In genomic region chr5:17167171-17167891, GRCh38 we compare ENCODE assay signal across 29 cellular contexts. TPM values are rescaled to one million over a fixed set of nuclear protein-coding genes. Genes with fewer than 3 reads are reported as not detected.
DNase-seq lines count a peak whose midpoint lies in the region; ATAC-seq, FAIRE-seq and TF ChIP-seq lines count a peak whose summit lies in the region.
"Had no signal": no experiment of that assay in that cellular context is flagged by ENCODE, and none has a peak within 500 bp of the region (broad histone marks: within the 10 kb centered on the region; RNA-seq: fewer than 3 reads in every experiment).

No MANE protein-coding gene starts in this region.

- peak; percentile 14 for DNase-seq in NCI-H146 (lab: John Stamatoyannopoulos, UW)
- no peak for DNase-seq in NCI-H146 treated with DMSO at 0.1 percent for 48 hours (lab: John Stamatoyannopoulos, UW; ENCODE audit: unreplicated experiment)
- DNase-seq in RCC 7860 (ENCODE audit: low spot score), result peak; percentile 69
- DNase-seq in fibroblast of peridontal ligament (ENCODE audit: extremely low read depth), result peak; percentile 47
- DNase-seq in neural progenitor cell (ENCODE audit: low spot score), result no peak
- DNase-seq in foreskin keratinocyte, result no peak
- DNase-seq: activated CD4-positive, alpha-beta T cell treated with anti-CD3 and anti-CD28 coated beads, Interleukin-2, amount 50 U/mL, for 4 hours; activated naive CD4-positive, alpha-beta T cell treated with Interleukin-2 at 50 U/mL for 16 hours; activated T-cell treated with anti-CD3 and anti-CD28 coated beads, Interleukin-2, amount 50 U/mL, for 72 hours; adrenal gland; CD4-positive, CD25-positive, alpha-beta regulatory T cell; gastrocnemius medialis; NCI-H1105; NCI-H2029 treated with DMSO at 0.1 percent for 48 hours; NCI-H2227 treated with DMSO at 0.1 percent for 48 hours; NCI-H69; posterior cingulate gyrus; SJCRH30; stimulated activated naive CD4-positive, alpha-beta T cell treated with Interleukin-2 at 50 U/mL for 16 hours; T-cell had no signal

- H3F3A ChIP-seq in neural progenitor cell (ENCODE audit: low read depth), result no peaks in the 10 kb centered on the region

- no peak overlapping the region for H3K4me3 Mint-ChIP-seq in neural progenitor cell
- H3K4me3 Mint-ChIP-seq: activated T-cell treated with anti-CD3 and anti-CD28 coated beads, Interleukin-2, amount 50 U/mL, for 72 hours; CD4-positive, CD25-positive, alpha-beta regulatory T cell; IgD-negative memory B cell; T-cell had no signal

- H3K4me3 ChIP-seq in neural progenitor cell, result no peak overlapping the region
- H3K4me3 ChIP-seq: adrenal gland, esophagus muscularis mucosa, gastrocnemius medialis, GM12878, SJCRH30, vagina had no signal

- H3K4me1 ChIP-seq in neural progenitor cell, result peaks cover 16% of the 10 kb centered on the region
- no peaks in the 10 kb centered on the region for H3K4me1 ChIP-seq in foreskin keratinocyte
- H3K4me1 ChIP-seq: adrenal gland, gastrocnemius medialis, SJCRH30 had no signal

- ATAC-seq in foreskin keratinocyte, result no peak
- ATAC-seq in HG03469 (IDR thresholded peaks at IDR 0.05; ENCODE audit: unreplicated experiment), result no peak
- no peak for ATAC-seq in GM18873 (IDR thresholded peaks at IDR 0.05; ENCODE audit: low FRiP score, unreplicated experiment)
- ATAC-seq: activated T-cell treated with anti-CD3 and anti-CD28 coated beads, Interleukin-2, amount 50 U/mL, for 72 hours; gastrocnemius medialis; GM12878; Panc1; T-cell had no signal

- no peak overlapping the region for H3K9ac ChIP-seq in neural progenitor cell

- H3K79me2 ChIP-seq in neural progenitor cell (ENCODE audit: low read depth), result no peaks in the 10 kb centered on the region

- H3K36me3 ChIP-seq in neural progenitor cell, result no peaks in the 10 kb centered on the region
- H3K36me3 ChIP-seq: adrenal gland, esophagus muscularis mucosa, gastrocnemius medialis, SJCRH30, vagina had no signal

- no peak for TF ChIP-seq CTCF in neural progenitor cell (IDR thresholded peaks at IDR 0.05)
- no peak for TF ChIP-seq CTCF in foreskin keratinocyte (conservative IDR thresholded peaks at IDR 0.05)

- no peaks in the 10 kb centered on the region for H3K36me3 Mint-ChIP-seq in neural progenitor cell
- H3K36me3 Mint-ChIP-seq: CD4-positive, CD25-positive, alpha-beta regulatory T cell; IgD-negative memory B cell; T-cell had no signal

- no peak overlapping the region for H2AFZ ChIP-seq in neural progenitor cell (replicated peaks)

- no peak overlapping the region for H3K27ac Mint-ChIP-seq in neural progenitor cell
- H3K27ac Mint-ChIP-seq: activated T-cell treated with anti-CD3 and anti-CD28 coated beads, Interleukin-2, amount 50 U/mL, for 72 hours; IgD-negative memory B cell; T-cell had no signal

- peak; percentile 96 for FAIRE-seq in RCC 7860 (lab: Jason Lieb, UNC)
- FAIRE-seq: GM12878, islet of Langerhans had no signal

- peaks cover 3% of the 10 kb centered on the region for H3K27me3 Mint-ChIP-seq in neural progenitor cell (ENCODE audit: insufficient read depth, low read depth)
- H3K27me3 Mint-ChIP-seq: CD4-positive, CD25-positive, alpha-beta regulatory T cell; IgD-negative memory B cell had no signal

- no peaks in the 10 kb centered on the region for H4K20me1 ChIP-seq in neural progenitor cell (ENCODE audit: low read depth)

- no peaks in the 10 kb centered on the region for H3K27me3 ChIP-seq in neural progenitor cell
- no peaks in the 10 kb centered on the region for H3K27me3 ChIP-seq in foreskin keratinocyte
- H3K27me3 ChIP-seq: adrenal gland, gastrocnemius medialis, SJCRH30, vagina had no signal

- H3K4me1 Mint-ChIP-seq in neural progenitor cell, result peaks cover 8% of the 10 kb centered on the region
- H3K4me1 Mint-ChIP-seq: CD4-positive, CD25-positive, alpha-beta regulatory T cell; IgD-negative memory B cell; T-cell had no signal

- no peaks in the 10 kb centered on the region for H3K9me3 ChIP-seq in neural progenitor cell (ENCODE audit: low read depth)
- H3K9me3 ChIP-seq: adrenal gland, esophagus muscularis mucosa, gastrocnemius medialis, SJCRH30, vagina had no signal

- peak overlapping the region; percentile 21 for H3K4me2 ChIP-seq in neural progenitor cell

- H3K27ac ChIP-seq in neural progenitor cell (no peak overlapping the region), foreskin keratinocyte (no peak overlapping the region)
- H3K27ac ChIP-seq: 22Rv1, adrenal gland, esophagus muscularis mucosa, gastrocnemius medialis, SJCRH30, vagina had no signal

- H3K9me3 Mint-ChIP-seq in neural progenitor cell, result no peaks in the 10 kb centered on the region
- H3K9me3 Mint-ChIP-seq: T-cell had no signal

RNA-seq across cellular contexts. Expression of gene BASP1, which starts 50.1 kb away (rescaled TPM):
- total RNA-seq in neural progenitor cell (ENCODE audit: low replicate concordance), result 158 and 215 TPM in 2 replicates
- total RNA-seq in foreskin keratinocyte, result 83.8 and 106 TPM in 2 replicates
- polyA plus RNA-seq in foreskin keratinocyte, result 106 and 127 TPM in 2 replicates
- total RNA-seq: SJCRH30 had no signal

Comparison
In these comparisons a context has a peak if more than half of its experiments do, and no peak if none do; other contexts are left out.
1. DNase-seq: peak in NCI-H146 (single experiment), RCC 7860 (single experiment) and fibroblast of peridontal ligament (single experiment); none in NCI-H146 treated with DMSO at 0.1 percent for 48 hours (single experiment), neural progenitor cell (single experiment) and foreskin keratinocyte (0 of 2).